ENCODE assay signal across 19 cellular contexts in genomic region chr6:80314531-80314930, GRCh38.
"Had no signal": no experiment of that assay in that cellular context is flagged by ENCODE, and none has a peak within 500 bp of the region (broad histone marks: within the 10 kb centered on the region; RNA-seq: fewer than 3 reads in every experiment).

No MANE protein-coding gene starts in this region.

- H3K4me1 ChIP-seq: left ventricle myocardium inferior, right atrium auricular region, suprapubic skin, upper lobe of left lung, vagina had no signal

- H3K4me2 ChIP-seq: neural progenitor cell had no signal

- DNase-seq: islet precursor cell; left ventricle myocardium inferior; naive B cell; natural killer cell; nephron progenitor cell; ovary; stimulated activated CD4-positive, alpha-beta T cell treated with anti-CD3 and anti-CD28 coated beads, Interleukin-4, amount 100 ng/mL, for 24 hours; stimulated activated naive CD4-positive, alpha-beta T cell; upper lobe of left lung had no signal

- H3K9ac ChIP-seq: neural progenitor cell had no signal

- H3K36me3 ChIP-seq: left ventricle myocardium inferior, neural progenitor cell, ovary, right atrium auricular region, suprapubic skin, thoracic aorta, tibial nerve, upper lobe of left lung, vagina had no signal

- H3K9me3 ChIP-seq: ovary, suprapubic skin, thoracic aorta, upper lobe of left lung, vagina had no signal

- H3K4me3 ChIP-seq: left ventricle myocardium inferior, lung, neural progenitor cell, ovary, right atrium auricular region, skin epidermis, suprapubic skin, thoracic aorta, tibial nerve, upper lobe of left lung, vagina had no signal

- H3K27me3 ChIP-seq: neural progenitor cell, ovary, right atrium auricular region, suprapubic skin, tibial nerve, upper lobe of left lung, vagina had no signal

- H2AFZ ChIP-seq: neural progenitor cell had no signal

- H3K27ac ChIP-seq: left ventricle myocardium inferior, neural progenitor cell, ovary, right atrium auricular region, skin epidermis, suprapubic skin, thoracic aorta, tibial nerve, upper lobe of left lung, vagina had no signal

- ATAC-seq: natural killer cell; sciatic nerve; stimulated activated effector memory CD8-positive, alpha-beta T cell treated with anti-CD3 and anti-CD28 coated beads, Interleukin-12 subunit alpha, Interleukin-12 subunit beta, amount 100 ng/mL, for 72 hours had no signal
